Comparison of ENCODE assay signal across 10 cellular contexts in genomic region chr21:41933259-41934079, GRCh38. TPM values are rescaled to one million over a fixed set of nuclear protein-coding genes. Genes with fewer than 3 reads are reported as not detected.
DNase-seq lines count a peak whose midpoint lies in the region; ATAC-seq and TF ChIP-seq lines count a peak whose summit lies in the region.
"Had no signal": no experiment of that assay in that cellular context is flagged by ENCODE, and none has a peak within 500 bp of the region (broad histone marks: within the 10 kb centered on the region; RNA-seq: fewer than 3 reads in every experiment).

No MANE protein-coding gene starts in this region.

- peaks cover 4% of the 10 kb centered on the region for H3K4me1 ChIP-seq in cardiac muscle cell (ENCODE audit: low read depth)

- in situ Hi-C loops in G401 (cut with HindIII; ENCODE audit: low sequenced_read_pairs) = no loop called here

- no peaks in the 10 kb centered on the region for H3K27me3 ChIP-seq in cardiac muscle cell

- DNase-seq in G401 (ENCODE audit: low spot score) (peak; percentile 27), cardiac muscle cell (ENCODE audit: low read depth in 1 of 2, low spot score in 1 of 2) (peak in 1 of 2 donors; percentile 75), renal cortical epithelial cell (ENCODE audit: low read depth) (peak; percentile 26), NCI-H1092 (lab: John Stamatoyannopoulos, UW) (no peak)
- no peak for DNase-seq in activated CD4-positive, alpha-beta T cell treated with anti-CD3 and anti-CD28 coated beads, Interleukin-2, amount 50 U/mL, for 4 hours
- DNase-seq: stimulated activated CD4-positive, alpha-beta T cell treated with anti-CD3 and anti-CD28 coated beads, Interleukin-4, amount 100 ng/mL, for 4 hours; T-helper 17 cell had no signal

- no peak overlapping the region for H3K4me3 ChIP-seq in cardiac muscle cell

- H3K36me3 ChIP-seq in cardiac muscle cell = no peaks in the 10 kb centered on the region

- H3K27ac ChIP-seq in VCaP = peak overlapping the region; percentile 90
- H3K27ac ChIP-seq in cardiac muscle cell = no peak overlapping the region

- ATAC-seq in HG02870 (IDR thresholded peaks at IDR 0.05; ENCODE audit: unreplicated experiment) = no peak
- no peak for ATAC-seq in HG02610 (IDR thresholded peaks at IDR 0.05; ENCODE audit: unreplicated experiment)
- ATAC-seq: T-helper 17 cell had no signal

- TF ChIP-seq CTCF in VCaP (conservative IDR thresholded peaks at IDR 0.05) = peak; percentile 78
- peak; percentile 57 for TF ChIP-seq CTCF in cardiac muscle cell (IDR thresholded peaks at IDR 0.05; ENCODE audit: low read depth, low read length)

- H3K9me3 ChIP-seq in cardiac muscle cell (ENCODE audit: low read depth) = no peaks in the 10 kb centered on the region

RNA-seq across cellular contexts. Expression of gene C2CD2, which starts 20.3 kb away (rescaled TPM):
- 14.7 and 16.3 TPM in 2 replicates for total RNA-seq in G401 (2014; rRNA removed; shearing (Covaris generic))
- total RNA-seq in cardiac muscle cell (12.4 and 16.9 TPM in 2 replicates), renal cortical epithelial cell (17.9 and 30.7 TPM in 2 replicates)
- polyA plus RNA-seq in cardiac muscle cell = 8.7 and 15.8 TPM in 2 replicates

RNA-seq across cellular contexts. Expression of gene PRDM15, which starts 54.3 kb away (rescaled TPM):
- 2.8 and 5.4 TPM in 2 replicates for total RNA-seq in G401 (2014; rRNA removed; shearing (Covaris generic))
- total RNA-seq in cardiac muscle cell (3.9 and 6.4 TPM in 2 replicates), renal cortical epithelial cell (2.4 and 7.8 TPM in 2 replicates)
- 2.3 and 4.5 TPM in 2 replicates for polyA plus RNA-seq in cardiac muscle cell

Comparison
In these comparisons a context has a peak if more than half of its experiments do, and no peak if none do; other contexts are left out.
1. DNase-seq: peak in G401 (single experiment) and renal cortical epithelial cell (single experiment); none in NCI-H1092 (single experiment) and activated CD4-positive, alpha-beta T cell treated with anti-CD3 and anti-CD28 coated beads, Interleukin-2, amount 50 U/mL, for 4 hours (0 of 2).